2 cellular contexts compared by ENCODE assay signal in the genomic region with DNA sequence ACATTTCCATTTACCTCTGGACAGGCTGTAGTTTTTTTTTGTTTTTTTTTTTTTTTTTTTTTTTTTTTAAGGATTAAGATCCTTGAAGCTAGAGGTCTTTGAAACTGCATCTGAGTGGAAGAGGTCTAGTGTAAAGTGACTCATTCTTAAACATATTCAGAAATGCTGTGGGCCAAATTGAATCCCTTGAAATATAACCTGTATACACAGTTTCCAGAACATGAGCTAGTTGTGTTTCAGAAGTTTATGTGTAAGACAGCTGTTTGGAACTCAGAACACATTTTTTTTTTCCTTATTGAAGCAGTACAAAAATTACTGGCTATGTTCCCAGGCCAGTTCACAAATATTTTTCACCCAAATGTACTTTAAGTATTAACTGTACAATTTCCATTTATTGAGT.
A peak's percentile ranks its signal among the peaks of the same experiment; 100 is the strongest.
TF ChIP-seq lines count a peak whose summit lies in the region.

No MANE protein-coding gene starts in this region.

TF ChIP-seq in HEK293, 187 proteins besides CTCF, POLR2A, EP300 and RAD21 (continued from another document):
- TF ChIP-seq PRDM6 (tag by site-specific recombination; IDR thresholded peaks at IDR 0.05) = peak; percentile 64

TF ChIP-seq in endothelial cell of umbilical vein, 7 proteins besides CTCF, POLR2A, EP300 and RAD21 (continued from another document):
- no peak for TF ChIP-seq EZH2 (IDR thresholded peaks at IDR 0.05; ENCODE audit: borderline replicate concordance, low read depth, low read length, severe bottlenecking)
- no peak for TF ChIP-seq FOS (IDR thresholded peaks at IDR 0.05; ENCODE audit: borderline replicate concordance, insufficient read depth, low read length)
